33 cellular contexts compared by ENCODE assay signal in the genomic region with DNA sequence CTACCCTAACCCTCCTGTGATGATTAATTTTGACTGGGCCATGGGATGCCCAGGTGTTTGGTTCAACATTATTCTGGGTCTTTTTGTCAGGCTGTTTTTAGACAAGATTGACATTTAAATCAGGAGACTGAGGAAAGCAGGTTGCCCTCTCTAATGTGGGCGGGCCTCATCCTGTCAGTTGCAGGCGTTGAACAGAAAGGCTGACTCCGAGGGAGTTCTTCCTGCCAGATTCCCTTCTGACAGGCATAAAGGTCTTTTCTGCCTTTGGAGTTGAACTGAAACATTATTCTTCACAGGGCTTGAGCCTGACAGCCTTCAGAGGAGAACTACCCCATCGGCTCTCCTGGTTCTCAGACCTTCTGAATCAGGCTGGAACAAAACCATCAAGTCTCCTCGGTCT. TPM values are rescaled to one million over a fixed set of nuclear protein-coding genes. Genes with fewer than 3 reads are reported as not detected.
"Had no signal": no experiment of that assay in that cellular context is flagged by ENCODE, and none has a peak within 500 bp of the region (broad histone marks: within the 10 kb centered on the region; RNA-seq: fewer than 3 reads in every experiment).

No MANE protein-coding gene starts in this region.

- H3K4me2 ChIP-seq: neural progenitor cell had no signal

- H3K4me1 ChIP-seq: neural progenitor cell had no signal

- H3K27ac ChIP-seq: esophagus muscularis mucosa, neural progenitor cell, prostate gland, skin epidermis, suprapubic skin, thyroid gland had no signal

- H3K4me3 ChIP-seq: dorsolateral prefrontal cortex, esophagus muscularis mucosa, mucosa of descending colon, neural progenitor cell, prostate gland, skin epidermis, suprapubic skin, thyroid gland had no signal

- H3K36me3 ChIP-seq: esophagus muscularis mucosa, neural progenitor cell, prostate gland, suprapubic skin, thyroid gland had no signal

- H3K27me3 ChIP-seq: dorsolateral prefrontal cortex, esophagus muscularis mucosa, neural progenitor cell, suprapubic skin, thyroid gland had no signal

- ATAC-seq: left colon; mucosa of descending colon; natural killer cell treated with Interleukin-12 subunit alpha and Interleukin-12 subunit beta and Interleukin-15 and Interleukin-18, amount 100 ng/mL, for 72 hours; right cardiac atrium; stimulated activated naive CD8-positive, alpha-beta T cell treated with anti-CD3 and anti-CD28 coated beads, Interleukin-15, amount 100 ng/mL, for 72 hours had no signal

- DNase-seq: cerebellar nuclear complex; cortex of kidney; dorsolateral prefrontal cortex; effector CD4-positive, alpha-beta T cell; foreskin melanocyte; glutamatergic neuron; hypothalamus; immature natural killer cell; islet precursor cell; kidney glomerular epithelial cell; left colon; mesenchymal stem cell; mucosa of descending colon; naive B cell; stimulated activated CD4-positive, alpha-beta T cell treated with anti-CD3 and anti-CD28 coated beads, Interleukin-15, amount 100 ng/mL, for 24 hours; stimulated activated CD4-positive, alpha-beta T cell treated with anti-CD3 and anti-CD28 coated beads, Interleukin-2, amount 100 ng/mL, for 48 hours; stimulated activated naive CD4-positive, alpha-beta T cell; stimulated activated naive CD8-positive, alpha-beta T cell treated with anti-CD3 and anti-CD28 coated beads, Interleukin-15, amount 100 ng/mL, for 72 hours; thyroid gland; trophoblast cell had no signal

- H3K9me3 ChIP-seq: esophagus muscularis mucosa, mucosa of descending colon, prostate gland, suprapubic skin, thyroid gland had no signal

- H3K9ac ChIP-seq: neural progenitor cell had no signal

- H2AFZ ChIP-seq: neural progenitor cell had no signal

RNA-seq across cellular contexts. Expression of a gene that starts 18.4 kb away (rescaled TPM):
- total RNA-seq: epithelial cell of proximal tubule had no signal
- polyA plus RNA-seq: fibroblast of lung, immature natural killer cell had no signal

RNA-seq across cellular contexts. Expression of a gene that starts 52.2 kb away (rescaled TPM):
- total RNA-seq: epithelial cell of proximal tubule, fibroblast of lung, lung microvascular endothelial cell, mesothelial cell of epicardium, osteocyte, renal cortical epithelial cell had no signal
- polyA plus RNA-seq: fibroblast of lung had no signal
